In genomic region chr2:219530048-219530963, GRCh38 we compare ENCODE assay signal across 8 cellular contexts. TPM values are rescaled to one million over a fixed set of nuclear protein-coding genes. Genes with fewer than 3 reads are reported as not detected.
DNase-seq lines count a peak whose midpoint lies in the region; ATAC-seq and TF ChIP-seq lines count a peak whose summit lies in the region.

No MANE protein-coding gene starts in this region.

- H3K9me3 ChIP-seq in adipocyte (ENCODE audit: control insufficient read depth, low read length), result no peaks in the 10 kb centered on the region
- no peaks in the 10 kb centered on the region for H3K9me3 ChIP-seq in heart right ventricle

- H3K36me3 ChIP-seq in adipocyte (ENCODE audit: control insufficient read depth, insufficient read depth, low read length, severe bottlenecking) (no peaks in the 10 kb centered on the region), heart right ventricle (no peaks in the 10 kb centered on the region), rectal smooth muscle tissue (ENCODE audit: control insufficient read depth, insufficient read depth, low read length) (no peaks in the 10 kb centered on the region)

- H3K27me3 ChIP-seq in adipocyte (replicated peaks; ENCODE audit: control insufficient read depth, insufficient read depth, low read length) (peaks cover 57% of the 10 kb centered on the region), heart right ventricle (peaks cover 0 to 60% (median 56%) of the 10 kb centered on the region in 7 donors), rectal smooth muscle tissue (ENCODE audit: control insufficient read depth, insufficient read depth, low read length) (peaks cover 25% of the 10 kb centered on the region)

- H3K9ac ChIP-seq in adipocyte (ENCODE audit: low read length), result peak overlapping the region; percentile 35
- no peak overlapping the region for H3K9ac ChIP-seq in rectal smooth muscle tissue (ENCODE audit: low read length)

- H3K27ac ChIP-seq in heart right ventricle, result no peak overlapping the region
- no peak overlapping the region for H3K27ac ChIP-seq in rectal smooth muscle tissue (ENCODE audit: low read depth, low read length)

- no peak overlapping the region for H3K4me3 ChIP-seq in GM12875 (ENCODE audit: low read depth, low read length)
- peak overlapping the region; percentile 56 for H3K4me3 ChIP-seq in adipocyte (ENCODE audit: low read length)
- H3K4me3 ChIP-seq in heart right ventricle, result peak overlapping the region in 3 of 10 donors; percentile 11 to 21 (median 15)
- peak overlapping the region; percentile 35 for H3K4me3 ChIP-seq in rectal smooth muscle tissue (ENCODE audit: low read length)

- ATAC-seq in HG02678 (IDR thresholded peaks at IDR 0.05; ENCODE audit: unreplicated experiment), result peak; percentile 88
- peak; percentile 64 to 93 (median 86) for ATAC-seq in heart right ventricle
- no peak for ATAC-seq in GM18858 (IDR thresholded peaks at IDR 0.05; ENCODE audit: unreplicated experiment)

- peak; percentile 98 for TF ChIP-seq CTCF in GM12875 (IDR thresholded peaks at IDR 0.05; ENCODE audit: borderline replicate concordance, insufficient read depth, low read depth, low read length)
- TF ChIP-seq CTCF in heart right ventricle (IDR thresholded peaks at IDR 0.05), result peak; percentile 94 to 98 (median 97)

- intact Hi-C loops in heart right ventricle (cut with DNase I), result loop anchor here in 9 of 10 donors (1.0 to 5.0 kb wide), 8 partner anchors 33 to 128 kb away; partner anchors contain the start of gene GMPPA (in 1 of the 9)

- H3K4me1 ChIP-seq in adipocyte (ENCODE audit: control insufficient read depth, insufficient read depth, low read length), result peaks cover 3% of the 10 kb centered on the region
- H3K4me1 ChIP-seq in heart right ventricle, result peaks cover 5 to 34% (median 18%) of the 10 kb centered on the region in 9 donors
- H3K4me1 ChIP-seq in rectal smooth muscle tissue (ENCODE audit: control insufficient read depth, insufficient read depth, low read length), result no peaks in the 10 kb centered on the region

- 11 to 12% methylated on average over 21 of the region's 21 CpGs for WGBS in heart right ventricle, 2 donors

- DNase-seq in NCI-H1092 treated with DMSO at 0.1 percent for 48 hours (lab: John Stamatoyannopoulos, UW), result peak; percentile 65
- peak; percentile 72 for DNase-seq in SW480 (ENCODE audit: low spot score)
- DNase-seq in adipocyte (ENCODE audit: low read depth), result peak; percentile 94
- DNase-seq in heart right ventricle, result peak; percentile 83 to 92

RNA-seq across cellular contexts. Expression of gene CHPF, which starts 13.3 kb away (rescaled TPM):
- 100 to 1,000 TPM in 4 of 10 donors, 10 to 100 TPM in 6; 66.5 to 166 (median 95.9) TPM for total RNA-seq in heart right ventricle
- polyA plus RNA-seq in heart right ventricle, result 100 to 1,000 TPM in 1 of 2 donors, 10 to 100 TPM in 1; 76.9 to 221 TPM

RNA-seq across cellular contexts. Expression of gene TMEM198, which starts 13.5 kb away (rescaled TPM):
- 1 to 10 TPM in 8 of 10 donors, under 1 TPM in 2; 0.59 to 3.5 (median 1.6) TPM for total RNA-seq in heart right ventricle
- 10 to 100 TPM in 1 of 2 donors, 1 to 10 TPM in 1; 3.0 to 10.7 TPM for polyA plus RNA-seq in heart right ventricle

RNA-seq across cellular contexts. Expression of gene ASIC4, which starts 16.0 kb away (rescaled TPM):
- total RNA-seq in heart right ventricle, result under 1 TPM in 5 of 10 donors, not detected in 5; 0.15 to 0.43 (median 0.20) TPM
- not detected for polyA plus RNA-seq in heart right ventricle

RNA-seq across cellular contexts. Expression of gene GMPPA, which starts 31.6 kb away (rescaled TPM):
- 10 to 100 TPM; 15.8 to 29.4 (median 21.0) TPM for total RNA-seq in heart right ventricle
- 10 to 100 TPM; 28.2 to 48.6 TPM for polyA plus RNA-seq in heart right ventricle

RNA-seq across cellular contexts. Expression of gene OBSL1, which starts 41.0 kb away (rescaled TPM):
- total RNA-seq in heart right ventricle, result 100 to 1,000 TPM; 161 to 277 (median 171) TPM
- 100 to 1,000 TPM; 108 to 310 TPM for polyA plus RNA-seq in heart right ventricle
